In genomic region chr9:99106044-99106375, GRCh38 we compare ENCODE assay signal across 8 cellular contexts. TPM values are rescaled to one million over a fixed set of nuclear protein-coding genes. Genes with fewer than 3 reads are reported as not detected.
DNase-seq lines count a peak whose midpoint lies in the region; ATAC-seq, FAIRE-seq and TF ChIP-seq lines count a peak whose summit lies in the region.

No MANE protein-coding gene starts in this region.

- ATAC-seq in HepG2 (no peak), thoracic aorta (ENCODE audit: insufficient number of reproducible peaks, low FRiP score, low read depth) (no peak), HG03139 (IDR thresholded peaks at IDR 0.05; ENCODE audit: unreplicated experiment) (no peak)

- no peaks in the 10 kb centered on the region for H3K9me3 Mint-ChIP-seq in activated CD4-positive, alpha-beta T cell treated with anti-CD3 and anti-CD28 coated beads, Interleukin-2, amount 10 ng/mL, durations not matched to agents 24 days and 14 days

- H3K27ac ChIP-seq in ascending aorta (peak overlapping the region; percentile 92 to 95), HepG2 (ENCODE audit: extremely low read length, insufficient read depth, low read length) (peak overlapping the region; percentile 46), thoracic aorta (peak overlapping the region; percentile 85)

- peak overlapping the region; percentile 70 for H3K4me2 ChIP-seq in HepG2 (ENCODE audit: low read depth, low read length)

- H3K4me3 ChIP-seq in ascending aorta (peak overlapping the region; percentile 82 to 87), HepG2 (replicated peaks in 1 of 3; ENCODE audit: insufficient read depth in 1 of 3, low read depth in 2 of 3, low read length in 3 of 3) (peak overlapping the region; percentile 64 to 86 (median 78)), thoracic aorta (peak overlapping the region; percentile 86)

- no TSS peak for BruUV-seq in HepG2 (replicated peaks; lab: Mats Ljungman, UMichigan)

- POLR2A ChIA-PET in HepG2 (lab: Yijun Ruan, JAX): no interaction called here

- no peaks in the 10 kb centered on the region for H3K36me3 ChIP-seq in ascending aorta
- no peaks in the 10 kb centered on the region for H3K36me3 ChIP-seq in HepG2 (replicated peaks in 1 of 2; ENCODE audit: control insufficient read depth in 1 of 2, insufficient read depth in 2 of 2, low read length in 2 of 2)
- no peaks in the 10 kb centered on the region for H3K36me3 ChIP-seq in thoracic aorta

- CTCF ChIA-PET in HepG2 (lab: Yijun Ruan, JAX; ENCODE audit: low intra/inter-chr PET ratio, low total read pairs): no interaction called here

- no peak for DNase-seq in activated CD4-positive, alpha-beta T cell treated with anti-CD3 and anti-CD28 coated beads, Interleukin-2, amount 10 ng/mL, durations not matched to agents 24 days and 14 days
- no peak for DNase-seq in activated CD4-positive, alpha-beta T cell treated with anti-CD3 and anti-CD28 coated beads for 4 hours
- DNase-seq in ascending aorta (ENCODE audit: low spot score in 2 of 2): no peak
- no peak for DNase-seq in HepG2 (ENCODE audit: low spot score)
- no peak for DNase-seq in thoracic aorta (ENCODE audit: low spot score)
- DNase-seq in foreskin melanocyte: no peak
- DNase-seq in urothelium cell line (ENCODE audit: low spot score): no peak

- peaks cover 20% of the 10 kb centered on the region for H3K79me2 ChIP-seq in HepG2 (ENCODE audit: insufficient read depth, low read length)

- TF ChIP-seq EP300 in HepG2 (IDR thresholded peaks at IDR 0.05; ENCODE audit: low read depth in 2 of 2, low read length in 2 of 2): no peak
- no peak for TF ChIP-seq EP300 in HepG2 (CRISPR knock-in tag; IDR thresholded peaks at IDR 0.05; ENCODE audit: borderline replicate concordance)

- in situ Hi-C loops in HepG2 (cut with HindIII; ENCODE audit: extremely low pct_ligation_motif_present, low pct_unique_long_range_greater_than_20kb): no loop called here

- intact Hi-C loops in activated CD4-positive, alpha-beta T cell treated with anti-CD3 and anti-CD28 coated beads, Interleukin-2, amount 10 ng/mL, durations not matched to agents 24 days and 14 days (cut with micrococcal nuclease): loop anchor here (1.0 to 10.0 kb wide), 4 partner anchors 36 to 719 kb away; partner anchors contain the start of genes ALG2, NR4A3 and SEC61B
- intact Hi-C loops in ascending aorta (cut with DNase I) (loop anchor here (5.0 to 10.0 kb wide), 2 partner anchors 119 to 1184 kb away; partner anchors contain the start of genes ALG2, SEC61B and TRMO), HepG2 (cut with micrococcal nuclease; ENCODE audit: unreplicated experiment) (no loop called here)

- peak overlapping the region; percentile 71; the same call in 1 of the 2 replicates for H3K9ac ChIP-seq in HepG2 (ENCODE audit: insufficient read depth, low read depth, low read length)

- no peaks in the 10 kb centered on the region for H4K20me1 ChIP-seq in HepG2 (ENCODE audit: insufficient read depth, low read length)

- peaks cover 60% of the 10 kb centered on the region for H3K4me1 Mint-ChIP-seq in activated CD4-positive, alpha-beta T cell treated with anti-CD3 and anti-CD28 coated beads, Interleukin-2, amount 10 ng/mL, durations not matched to agents 24 days and 14 days

- TF ChIP-seq CTCF in ascending aorta (IDR thresholded peaks at IDR 0.05): no peak
- TF ChIP-seq CTCF in HepG2 (CRISPR knock-in tag; IDR thresholded peaks at IDR 0.05): no peak
- TF ChIP-seq CTCF in thoracic aorta (IDR thresholded peaks at IDR 0.05): no peak

- peak overlapping the region; percentile 82 for H3K27ac Mint-ChIP-seq in activated CD4-positive, alpha-beta T cell treated with anti-CD3 and anti-CD28 coated beads, Interleukin-2, amount 10 ng/mL, durations not matched to agents 24 days and 14 days

- H2AFZ ChIP-seq in HepG2 (ENCODE audit: low read length): no peak overlapping the region

- no peaks in the 10 kb centered on the region for H3K9me3 ChIP-seq in ascending aorta
- H3K9me3 ChIP-seq in HepG2 (ENCODE audit: low read length): no peaks in the 10 kb centered on the region
- no peaks in the 10 kb centered on the region for H3K9me3 ChIP-seq in thoracic aorta

- no peaks in the 10 kb centered on the region for H3K27me3 Mint-ChIP-seq in activated CD4-positive, alpha-beta T cell treated with anti-CD3 and anti-CD28 coated beads, Interleukin-2, amount 10 ng/mL, durations not matched to agents 24 days and 14 days

- no peak for FAIRE-seq in HepG2 (lab: Jason Lieb, UNC)
- FAIRE-seq in urothelium cell line (lab: Jason Lieb, UNC): no peak

- H3K36me3 Mint-ChIP-seq in activated CD4-positive, alpha-beta T cell treated with anti-CD3 and anti-CD28 coated beads, Interleukin-2, amount 10 ng/mL, durations not matched to agents 24 days and 14 days (ENCODE audit: low read depth): peaks cover 19% of the 10 kb centered on the region

- H3K4me1 ChIP-seq in ascending aorta: peaks cover 0 to 34% of the 10 kb centered on the region in 2 donors
- H3K4me1 ChIP-seq in HepG2 (ENCODE audit: insufficient read depth, low read length): peaks cover 41% of the 10 kb centered on the region
- peaks cover 21 to 70% of the 10 kb centered on the region in 2 donors for H3K4me1 ChIP-seq in thoracic aorta (ENCODE audit: control insufficient read depth in 1 of 2, low read depth in 2 of 2)

- no peaks in the 10 kb centered on the region for H3K27me3 ChIP-seq in ascending aorta
- no peaks in the 10 kb centered on the region; a peak in 1 of 5 replicates for H3K27me3 ChIP-seq in HepG2 (ENCODE audit: control insufficient read depth in 1 of 2, insufficient read depth in 2 of 2, low read length in 2 of 2)
- no peaks in the 10 kb centered on the region for H3K27me3 ChIP-seq in thoracic aorta (replicated peaks; ENCODE audit: insufficient read depth)

- H3K4me3 Mint-ChIP-seq in activated CD4-positive, alpha-beta T cell treated with anti-CD3 and anti-CD28 coated beads, Interleukin-2, amount 10 ng/mL, durations not matched to agents 24 days and 14 days: peak overlapping the region; percentile 90

- no peak for TF ChIP-seq RAD21 in HepG2 (CRISPR knock-in tag; IDR thresholded peaks at IDR 0.05)

- WGBS in HepG2 (ENCODE audit: low lambda C conversion rate): 23% methylated on average over 9 of the region's 9 CpGs

- TF ChIP-seq POLR2A in HepG2 (IDR thresholded peaks at IDR 0.05; ENCODE audit: insufficient read depth in 1 of 2, low read depth in 2 of 2, low read length in 2 of 2): no peak

TF ChIP-seq in HepG2, 621 proteins besides CTCF, POLR2A, EP300 and RAD21:
- TF ChIP-seq MXI1 (IDR thresholded peaks at IDR 0.05; ENCODE audit: borderline replicate concordance, low read depth, low read length) (0 out of 3 replicates have a peak, but pooled peaks have one; percentile 2), ZNF350 (CRISPR knock-in tag; IDR thresholded peaks at IDR 0.05; ENCODE audit: borderline replicate concordance, low read depth) (no peak)

RNA-seq across cellular contexts. Expression of gene TGFBR1, which starts 1.1 kb away (rescaled TPM):
- 29.7 and 35.3 TPM in 2 replicates for total RNA-seq in activated CD4-positive, alpha-beta T cell treated with anti-CD3 and anti-CD28 coated beads, Interleukin-2, amount 10 ng/mL, durations not matched to agents 24 days and 14 days
- total RNA-seq in ascending aorta (13.9 TPM), HepG2 (2016; rRNA removed; fragmentation: Illumina TruSeq; extraction: Trizol) (21.2 and 23.9 TPM in 2 replicates), thoracic aorta (10 to 100 TPM; 76.8 to 87.2 TPM)
- total RNA-seq in HepG2 (2016; cell fraction: cytosol; rRNA removed; fragmentation: Illumina TruSeq; extraction: Trizol; ENCODE audit: low read depth): 5.6 and 5.9 TPM in 2 replicates
- 18.4 and 22.1 TPM in 2 replicates for total RNA-seq in HepG2 (2016; cell fraction: insoluble cytoplasmic fraction; rRNA removed; fragmentation: Illumina TruSeq; extraction: Trizol)
- 14.2 and 17.5 TPM in 2 replicates for total RNA-seq in HepG2 (2016; cell fraction: membrane; rRNA removed; fragmentation: Illumina TruSeq; extraction: Trizol)
- total RNA-seq in HepG2 (2016; cell fraction: nucleus; rRNA removed; fragmentation: Illumina TruSeq; extraction: Trizol): 21.2 and 24.6 TPM in 2 replicates
- 16.8 and 16.9 TPM in 2 replicates for polyA plus RNA-seq in HepG2 (2011; rRNA removed)
- 7.4 and 11.8 TPM in 2 replicates for polyA plus RNA-seq in HepG2 (2011; cell fraction: cytosol; rRNA removed)
- 5.4 and 6.2 TPM in 2 replicates for polyA plus RNA-seq in HepG2 (2011; cell fraction: nucleus; rRNA removed)
- 10.1 and 10.7 TPM in 2 replicates for polyA plus RNA-seq in HepG2 (2012)
- polyA plus RNA-seq in HepG2 (2016; cell fraction: cytosol; fragmentation: Illumina TruSeq; extraction: Trizol; ENCODE audit: low read depth): 0.79 and 1.2 TPM in 2 replicates
- 10.0 and 10.3 TPM in 2 replicates for polyA plus RNA-seq in HepG2 (2016; cell fraction: insoluble cytoplasmic fraction; fragmentation: Illumina TruSeq; extraction: Trizol; ENCODE audit: low read depth)
- polyA plus RNA-seq in HepG2 (2016; cell fraction: membrane; fragmentation: Illumina TruSeq; extraction: Trizol; ENCODE audit: low read depth): 3.4 and 3.9 TPM in 2 replicates
- polyA plus RNA-seq in HepG2 (2016; cell fraction: nucleus; fragmentation: Illumina TruSeq; extraction: Trizol; ENCODE audit: insufficient read depth, low read depth): 16.7 and 17.0 TPM in 2 replicates
- polyA minus RNA-seq in HepG2 (2011; rRNA and poly(A)+ RNA removed; ENCODE audit: low replicate concordance): 103 and 225 TPM in 2 replicates
- polyA minus RNA-seq in HepG2 (2011; cell fraction: cytosol; rRNA and poly(A)+ RNA removed): 40.2 and 45.8 TPM in 2 replicates
- polyA minus RNA-seq in HepG2 (2011; cell fraction: nucleus; rRNA and poly(A)+ RNA removed): 22.3 and 22.5 TPM in 2 replicates
